34 cellular contexts compared by ENCODE assay signal in genomic region chr11:116071241-116071640, GRCh38.
"Had no signal": no experiment of that assay in that cellular context is flagged by ENCODE, and none has a peak within 500 bp of the region (broad histone marks: within the 10 kb centered on the region; RNA-seq: fewer than 3 reads in every experiment).

No MANE protein-coding gene starts in this region.

- DNase-seq: activated B cell treated with CpG ODN at 0.5 μM for 24 hours; activated CD4-positive, alpha-beta memory T cell treated with anti-CD3 and anti-CD28 coated beads for 36 hours; activated CD4-positive, alpha-beta T cell treated with anti-CD3 and anti-CD28 coated beads for 4 hours; activated CD4-positive, alpha-beta T cell treated with anti-CD3 and anti-CD28 coated beads, Interleukin-2, amount 50 U/mL, for 1 hour; activated CD4-positive, CD25-positive, alpha-beta regulatory T cell treated with anti-CD3 and anti-CD28 coated beads, Interleukin-2, amount 50 U/mL, for 72 hours; activated CD8-positive, alpha-beta memory T cell treated with anti-CD3 and anti-CD28 coated beads, Interleukin-2, amount 10 ng/mL, durations not matched to agents 7 days and 5 days; activated CD8-positive, alpha-beta memory T cell treated with anti-CD3 and anti-CD28 coated beads, Interleukin-2, amount 50 U/mL, for 48 hours; activated effector memory CD4-positive, alpha-beta T cell treated with Interleukin-2 at 50 U/mL for 16 hours; activated naive CD4-positive, alpha-beta T cell treated with anti-CD3 and anti-CD28 coated beads, Interleukin-2, amount 10 ng/mL, durations not matched to agents 7 days and 5 days; activated naive CD8-positive, alpha-beta T cell treated with anti-CD3 and anti-CD28 coated beads, Interleukin-2, amount 50 U/mL, for 24 hours; activated T-cell treated with anti-CD3 and anti-CD28 coated beads, Interleukin-2, amount 50 U/mL, for 48 hours; anterior cingulate cortex; central memory CD4-positive, alpha-beta T cell; Kasumi-1; KG1; MM.1S; MV-4-11; NCI-H1092; NCI-H1436 treated with DMSO at 0.1 percent for 48 hours; NCI-H1694 treated with DMSO at 0.1 percent for 48 hours; NCI-H2029; NCI-H510A; NCI-H526; NCI-H748 treated with DMSO at 0.1 percent for 48 hours; NK-92 treated with Interleukin-12 subunit alpha and Interleukin-12 subunit beta, amount 100 ng/mL, for 24 hours; PC-3; SIG-M5; T-cell; T-helper 17 cell; T-helper 9 cell had no signal

- H3K27ac ChIP-seq: RWPE1, VCaP had no signal

- ATAC-seq: activated CD8-positive, alpha-beta memory T cell treated with anti-CD3 and anti-CD28 coated beads, Interleukin-2, amount 10 ng/mL, durations not matched to agents 7 days and 5 days; activated naive CD8-positive, alpha-beta T cell treated with anti-CD3 and anti-CD28 coated beads, Interleukin-2, amount 50 U/mL, for 24 hours; PC-3; Right ventricle myocardium inferior; SK-N-SH treated with all-trans-retinoic acid at 6 μM for 48 hours; T-cell; T-helper 17 cell had no signal
